ENCODE assay signal across 24 cellular contexts in the genomic region with DNA sequence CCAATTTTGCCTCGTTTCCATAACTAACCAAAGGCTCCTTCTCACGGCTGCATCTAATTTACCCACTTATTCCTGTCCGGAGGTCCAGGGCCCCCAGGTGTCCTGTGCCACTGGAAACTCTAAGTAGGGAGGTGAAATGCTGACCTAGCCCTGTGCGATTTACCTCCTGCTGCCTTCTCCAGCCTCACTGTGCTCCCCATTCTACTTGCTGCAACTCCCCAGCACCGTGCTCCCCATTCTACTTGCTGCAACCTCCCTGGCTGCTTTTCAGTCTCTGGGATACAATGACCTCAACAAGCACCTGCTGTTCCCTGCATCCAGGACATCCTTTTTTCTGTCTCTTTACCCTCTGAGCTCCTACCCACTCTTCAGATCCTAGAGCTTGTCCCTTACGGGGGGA.
DNase-seq lines count a peak whose midpoint lies in the region; ATAC-seq, FAIRE-seq and TF ChIP-seq lines count a peak whose summit lies in the region.
"Had no signal": no experiment of that assay in that cellular context is flagged by ENCODE, and none has a peak within 500 bp of the region (broad histone marks: within the 10 kb centered on the region; RNA-seq: fewer than 3 reads in every experiment).

No MANE protein-coding gene starts in this region.

- no peak overlapping the region for H3K4me3 Mint-ChIP-seq in activated CD4-positive, alpha-beta T cell treated with anti-CD3 and anti-CD28 coated beads, Interleukin-2, amount 10 ng/mL, durations not matched to agents 7 days and 5 days
- no peak overlapping the region for H3K4me3 Mint-ChIP-seq in H9
- no peak overlapping the region for H3K4me3 Mint-ChIP-seq in WTC11
- H3K4me3 Mint-ChIP-seq: B cell; CD4-positive, alpha-beta T cell; CD8-positive, alpha-beta T cell had no signal

- no peak overlapping the region for H3K9ac ChIP-seq in H9 (ENCODE audit: extremely low read depth, insufficient read length, low read length)
- H3K9ac ChIP-seq in H1 (replicated peaks in 1 of 4; ENCODE audit: extremely low read depth in 1 of 4, low read depth in 3 of 4, low read length in 3 of 4): no peak overlapping the region
- H3K9ac ChIP-seq: BLaER1 treated with 17β-estradiol and CSF1 and Interleukin-3, amounts not matched to agents 10 nM and 100 nM had no signal

- TF ChIP-seq EP300 in H1 (IDR thresholded peaks at IDR 0.05; ENCODE audit: borderline replicate concordance in 1 of 2, low read depth in 2 of 2, low read length in 2 of 2): no peak

- TF ChIP-seq CTCF in H9 (conservative IDR thresholded peaks at IDR 0.05): no peak
- no peak for TF ChIP-seq CTCF in WTC11 (IDR thresholded peaks at IDR 0.05)
- no peak for TF ChIP-seq CTCF in H1 (IDR thresholded peaks at IDR 0.05; ENCODE audit: control extremely low read depth in 1 of 3, insufficient read depth in 1 of 3, low read depth in 1 of 3, low read length in 3 of 3)

- no peaks in the 10 kb centered on the region for H3K36me3 Mint-ChIP-seq in activated CD4-positive, alpha-beta T cell treated with anti-CD3 and anti-CD28 coated beads, Interleukin-2, amount 10 ng/mL, durations not matched to agents 7 days and 5 days (ENCODE audit: low read depth)
- H3K36me3 Mint-ChIP-seq in H9 (ENCODE audit: insufficient read depth in 1 of 3, low read depth in 3 of 3) (peaks cover 0 to 3% (median 2%) of the 10 kb centered on the region in 3 experiments; a peak in 4 of 7 replicates), WTC11 (peaks cover 8% of the 10 kb centered on the region)
- H3K36me3 Mint-ChIP-seq: CD8-positive, alpha-beta T cell had no signal

- H4K5ac ChIP-seq in H9 (ENCODE audit: insufficient read length, low read depth, low read length) (no peak overlapping the region), H1 (ENCODE audit: insufficient read length, low read depth, low read length) (no peak overlapping the region)

- no peaks in the 10 kb centered on the region for H3K79me2 ChIP-seq in H9 (ENCODE audit: insufficient read depth, low read length)
- H3K79me2 ChIP-seq in H1 (ENCODE audit: control insufficient read depth in 1 of 2, insufficient read depth in 2 of 2, low read length in 2 of 2): no peaks in the 10 kb centered on the region

- no CpG with 5 or more reads among the region's 6 CpGs for WGBS in H9 (ENCODE audit: extremely low coverage, insufficient read length, low lambda C conversion rate)
- 79% methylated on average over 6 of the region's 6 CpGs; no CpG with 5 or more reads in 1 of the 2 experiments for WGBS in H1 (ENCODE audit: extremely low coverage in 1 of 2, insufficient coverage in 1 of 2, insufficient read length in 1 of 2, insufficient replicate concordance in 2 of 2, low coverage in 1 of 2, low lambda C conversion rate in 2 of 2, missing lambda C conversion rate in 1 of 2), 2 experiments

- H3K23me2 ChIP-seq in H9 (ENCODE audit: insufficient read length, low read depth, low read length, poor library complexity, severe bottlenecking) (no peaks in the 10 kb centered on the region), H1 (ENCODE audit: low read depth, low read length) (no peaks in the 10 kb centered on the region)

- H2AFZ ChIP-seq in H9 (ENCODE audit: low read length) (no peak overlapping the region), H1 (ENCODE audit: low read length) (no peak overlapping the region)

- H3K23ac ChIP-seq in H9 (ENCODE audit: insufficient read length, low read depth, low read length) (no peak overlapping the region), H1 (ENCODE audit: insufficient read length) (no peak overlapping the region)

- no peak for TF ChIP-seq RAD21 in H1 (IDR thresholded peaks at IDR 0.05 in 1 of 2, conservative IDR thresholded peaks at IDR 0.05 in 1 of 2; ENCODE audit: low read depth in 2 of 2, low read length in 2 of 2)

- no peak overlapping the region for H3K18ac ChIP-seq in H9 (ENCODE audit: insufficient read length, low read depth, low read length)
- no peak overlapping the region for H3K18ac ChIP-seq in H1 (ENCODE audit: extremely low read depth, low read length)

- H2BK20ac ChIP-seq in H9 (ENCODE audit: low read depth, low read length, poor library complexity, severe bottlenecking) (no peak overlapping the region), H1 (ENCODE audit: low read length) (0 out of 2 replicates have a peak overlapping the region, but pooled peaks have one; percentile 37)

- H3K9me3 Mint-ChIP-seq in activated CD4-positive, alpha-beta T cell treated with anti-CD3 and anti-CD28 coated beads, Interleukin-2, amount 10 ng/mL, durations not matched to agents 7 days and 5 days: peaks cover 3% of the 10 kb centered on the region
- H3K9me3 Mint-ChIP-seq in H9 (peaks cover 3 to 4% of the 10 kb centered on the region in 2 experiments; a peak in 3 of 5 replicates), WTC11 (peaks cover 14% of the 10 kb centered on the region)
- H3K9me3 Mint-ChIP-seq: CD8-positive, alpha-beta T cell had no signal

- H3K36me3 ChIP-seq in H1 (ENCODE audit: control insufficient read depth in 2 of 4, insufficient read depth in 4 of 4, low read length in 3 of 4): no peaks in the 10 kb centered on the region
- H3K36me3 ChIP-seq: BLaER1 treated with 17β-estradiol and CSF1 and Interleukin-3, amounts not matched to agents 10 nM and 100 nM had no signal

- H3K14ac ChIP-seq in H9 (ENCODE audit: insufficient read depth, low read length) (0 out of 2 replicates have a peak overlapping the region, but pooled peaks have one; percentile 40), H1 (ENCODE audit: insufficient read length) (no peak overlapping the region)

- no peak for DNase-seq in activated CD4-positive, alpha-beta T cell treated with anti-CD3 and anti-CD28 coated beads, Interleukin-2, amount 10 ng/mL, durations not matched to agents 7 days and 5 days
- DNase-seq in activated CD4-positive, alpha-beta T cell treated with anti-CD3 and anti-CD28 coated beads, Interleukin-2, amount 50 U/mL, for 48 hours: no peak
- DNase-seq in H9 (no peak), WTC11 (ENCODE audit: low spot score) (no peak), H1 (ENCODE audit: low read depth in 1 of 2, low spot score in 2 of 2) (no peak)
- DNase-seq: AML-193; Caco-2; Calu3; CD4-positive, alpha-beta T cell; CD8-positive, alpha-beta T cell; DMS79 treated with DMSO at 0.1 percent for 48 hours; GF-D8 had no signal

- H3K79me1 ChIP-seq in H9 (ENCODE audit: insufficient read depth, low read depth, low read length, poor library complexity, severe bottlenecking): no peaks in the 10 kb centered on the region
- no peaks in the 10 kb centered on the region for H3K79me1 ChIP-seq in H1 (ENCODE audit: low read depth, low read length)

- ATAC-seq in WTC11 (no peak), GM18517 (IDR thresholded peaks at IDR 0.05; ENCODE audit: unreplicated experiment) (no peak), GM21381 (IDR thresholded peaks at IDR 0.05; ENCODE audit: unreplicated experiment) (no peak)
- ATAC-seq: A549; CD8-positive, alpha-beta T cell had no signal

- no peaks in the 10 kb centered on the region for H3K27me3 ChIP-seq in H9 (ENCODE audit: insufficient read depth, low read length)
- no peaks in the 10 kb centered on the region for H3K27me3 ChIP-seq in H1 (replicated peaks in 1 of 4; ENCODE audit: control insufficient read depth in 3 of 4, extremely low read depth in 1 of 4, insufficient read depth in 3 of 4, low read length in 3 of 4)
- H3K27me3 ChIP-seq: BLaER1 treated with 17β-estradiol and CSF1 and Interleukin-3, amounts not matched to agents 10 nM and 100 nM had no signal

- H4K20me1 ChIP-seq in H9 (ENCODE audit: control insufficient read depth, insufficient read depth, insufficient read length) (no peaks in the 10 kb centered on the region), H1 (replicated peaks in 1 of 2; ENCODE audit: control insufficient read depth in 1 of 2, insufficient read depth in 2 of 2, low read length in 2 of 2) (no peaks in the 10 kb centered on the region)
- H4K20me1 ChIP-seq: BLaER1 treated with 17β-estradiol and CSF1 and Interleukin-3, amounts not matched to agents 10 nM and 100 nM had no signal

- H3K4me2 ChIP-seq in H9 (ENCODE audit: insufficient read depth, insufficient read length, low read length) (no peak overlapping the region), H1 (ENCODE audit: insufficient read depth in 1 of 2, low read depth in 2 of 2, low read length in 2 of 2) (no peak overlapping the region)
- H3K4me2 ChIP-seq: A549; BLaER1 treated with 17β-estradiol and CSF1 and Interleukin-3, amounts not matched to agents 10 nM and 100 nM had no signal

- POLR2A ChIA-PET in activated CD4-positive, alpha-beta T cell treated with anti-CD3 and anti-CD28 coated beads, Interleukin-2, amount 10 ng/mL, durations not matched to agents 7 days and 5 days (lab: Charles Lee): no interaction called here
- POLR2A ChIA-PET in WTC11 (lab: Charles Lee) (interaction anchor here (0.7 kb wide), 1 partner anchor 20 kb away, joined by 4 read pairs; no protein-coding TSS in a partner anchor), H1 (lab: Charles Lee; ENCODE audit: partially characterized antibody) (interaction anchor here (0.5 to 0.9 kb wide), 2 partner anchors 38 to 150 kb away, joined by 3 to 5 read pairs; no protein-coding TSS in a partner anchor)

- CTCF ChIA-PET in activated CD4-positive, alpha-beta T cell treated with anti-CD3 and anti-CD28 coated beads, Interleukin-2, amount 10 ng/mL, durations not matched to agents 7 days and 5 days (lab: Charles Lee): no interaction called here
- CTCF ChIA-PET in WTC11 (lab: Charles Lee) (interaction anchor here (0.6 kb wide), 1 partner anchor 9 kb away, joined by 3 read pairs; no protein-coding TSS in a partner anchor), H1 (lab: Charles Lee; ENCODE audit: partially characterized antibody) (interaction anchor here (0.7 to 2.1 kb wide), 5 partner anchors 9 to 83 kb away, joined by 3 to 6 read pairs (median 4); no protein-coding TSS in a partner anchor)

- H4K91ac ChIP-seq in H9 (ENCODE audit: insufficient read length, low read depth, low read length) (no peak overlapping the region), H1 (replicated peaks; ENCODE audit: insufficient read length, low read length) (no peak overlapping the region)

- H4K8ac ChIP-seq in H9 (replicated peaks; ENCODE audit: insufficient read length, low read depth, low read length) (no peak overlapping the region), H1 (ENCODE audit: extremely low read depth, insufficient read depth, low read length) (no peak overlapping the region)

- no peak overlapping the region for H3T11ph ChIP-seq in H9 (ENCODE audit: low read length)

- H2BK5ac ChIP-seq in H9 (ENCODE audit: insufficient read length, low read length): no peak overlapping the region
- no peak overlapping the region for H2BK5ac ChIP-seq in H1 (ENCODE audit: low read depth, low read length)

- H3K27me3 Mint-ChIP-seq in activated CD4-positive, alpha-beta T cell treated with anti-CD3 and anti-CD28 coated beads, Interleukin-2, amount 10 ng/mL, durations not matched to agents 7 days and 5 days: peaks cover 3% of the 10 kb centered on the region
- H3K27me3 Mint-ChIP-seq in H9 (ENCODE audit: low read depth) (peaks cover 5% of the 10 kb centered on the region), WTC11 (ENCODE audit: low read depth) (no peaks in the 10 kb centered on the region; the same call in 1 of the 2 replicates)

- peak overlapping the region; percentile 72 for H3K27ac Mint-ChIP-seq in activated CD4-positive, alpha-beta T cell treated with anti-CD3 and anti-CD28 coated beads, Interleukin-2, amount 10 ng/mL, durations not matched to agents 7 days and 5 days
- H3K27ac Mint-ChIP-seq in H9 (peak overlapping the region in 1 of 3 experiments; percentile 10; a peak in 2 of 7 replicates), WTC11 (no peak overlapping the region)
- H3K27ac Mint-ChIP-seq: B cell; CD4-positive, alpha-beta T cell; CD8-positive, alpha-beta T cell had no signal

- no peak for FAIRE-seq in H1 (lab: Jason Lieb, UNC)
- FAIRE-seq: A549, D721Med, G401.6, GM12891, GM18507, GM19239 had no signal

- H2BK12ac ChIP-seq in H9 (ENCODE audit: insufficient read length, low read depth, low read length) (no peak overlapping the region), H1 (ENCODE audit: low read depth, low read length) (no peak overlapping the region)

- H2BK15ac ChIP-seq in H9 (ENCODE audit: low read depth, low read length) (no peak overlapping the region), H1 (ENCODE audit: low read length) (no peak overlapping the region)

- TF ChIP-seq POLR2A in H1 (IDR thresholded peaks at IDR 0.05; ENCODE audit: control extremely low read depth in 1 of 2, low read depth in 2 of 2, low read length in 2 of 2): no peak

- H3K56ac ChIP-seq in H9 (ENCODE audit: insufficient read length, low read depth, low read length) (no peak overlapping the region), H1 (replicated peaks; ENCODE audit: insufficient read length, low read depth, low read length) (no peak overlapping the region)

- H3K27ac ChIP-seq in H9 (ENCODE audit: insufficient read length, low read depth, low read length) (no peak overlapping the region), H1 (ENCODE audit: low read depth, low read length) (no peak overlapping the region)
- H3K27ac ChIP-seq: 22Rv1; A549; BLaER1 treated with 17β-estradiol and CSF1 and Interleukin-3, amounts not matched to agents 10 nM and 100 nM; C4-2B had no signal

- H3K9me3 ChIP-seq in H9 (ENCODE audit: control insufficient read depth, low read depth, low read length) (no peaks in the 10 kb centered on the region), H1 (ENCODE audit: insufficient read depth in 2 of 2, low read depth in 1 of 2, low read length in 1 of 2) (no peaks in the 10 kb centered on the region)
- H3K9me3 ChIP-seq: A549, Caco-2 had no signal

- no peak overlapping the region for H3K4me3 ChIP-seq in H1 (ENCODE audit: extremely low read depth in 1 of 4, insufficient read depth in 2 of 4, low read depth in 3 of 4, low read length in 4 of 4)
- H3K4me3 ChIP-seq: A549; BLaER1 treated with 17β-estradiol and CSF1 and Interleukin-3, amounts not matched to agents 10 nM and 100 nM had no signal

- H3K4ac ChIP-seq in H9 (ENCODE audit: low read depth, low read length) (no peak overlapping the region), H1 (replicated peaks; ENCODE audit: insufficient read length, low read depth, low read length) (no peak overlapping the region)

- no peaks in the 10 kb centered on the region for H3K4me1 Mint-ChIP-seq in activated CD4-positive, alpha-beta T cell treated with anti-CD3 and anti-CD28 coated beads, Interleukin-2, amount 10 ng/mL, durations not matched to agents 7 days and 5 days
- H3K4me1 Mint-ChIP-seq in H9 (peaks cover 2 to 5% of the 10 kb centered on the region in 2 experiments; a peak in 2 of 4 replicates), WTC11 (peaks cover 9% of the 10 kb centered on the region; the same call in 1 of the 2 replicates)

- H2AK5ac ChIP-seq in H9 (ENCODE audit: insufficient read length, low read length) (no peak overlapping the region), H1 (ENCODE audit: low read depth, low read length) (no peak overlapping the region)

- H3K4me1 ChIP-seq in H9 (ENCODE audit: insufficient read depth, low read length) (no peaks in the 10 kb centered on the region), H1 (replicated peaks in 1 of 4; ENCODE audit: control insufficient read depth in 3 of 4, insufficient read depth in 4 of 4, low read length in 3 of 4) (no peaks in the 10 kb centered on the region; a peak in 2 of 7 replicates)
- H3K4me1 ChIP-seq: A549, Caco-2 had no signal

- no peak overlapping the region for H2BK120ac ChIP-seq in H9 (ENCODE audit: low read depth, low read length, poor library complexity, severe bottlenecking)
- H2BK120ac ChIP-seq in H1 (replicated peaks; ENCODE audit: low read depth, low read length): no peak overlapping the region
